In genomic region chr3:127449489-127450212, GRCh38 we compare ENCODE assay signal across 15 cellular contexts.
"Had no signal": no experiment of that assay in that cellular context is flagged by ENCODE, and none has a peak within 500 bp of the region (broad histone marks: within the 10 kb centered on the region; RNA-seq: fewer than 3 reads in every experiment).

No MANE protein-coding gene starts in this region.

- ATAC-seq: activated CD8-positive, alpha-beta T cell treated with anti-CD3 and anti-CD28 coated beads for 36 hours; left lobe of liver; mucosa of descending colon; naive thymus-derived CD8-positive, alpha-beta T cell had no signal

- H3K4me1 ChIP-seq: esophagus muscularis mucosa, tibial nerve had no signal

- DNase-seq: activated CD4-positive, alpha-beta T cell treated with anti-CD3 and anti-CD28 coated beads for 4 hours; activated CD8-positive, alpha-beta memory T cell treated with anti-CD3 and anti-CD28 coated beads, Interleukin-2, amount 50 U/mL, for 48 hours; activated CD8-positive, alpha-beta T cell treated with anti-CD3 and anti-CD28 coated beads for 36 hours; amygdala; brain microvascular endothelial cell; cerebellar nuclear complex; mammary epithelial cell; mucosa of descending colon; naive thymus-derived CD8-positive, alpha-beta T cell; occipital lobe had no signal

- H3K27ac Mint-ChIP-seq: activated CD8-positive, alpha-beta T cell treated with anti-CD3 and anti-CD28 coated beads for 36 hours; activated naive CD8-positive, alpha-beta T cell; naive thymus-derived CD8-positive, alpha-beta T cell; T-helper 1 cell treated with Interleukin-12 subunit alpha and Interleukin-12 subunit beta and Interleukin-4 antibody, amounts not matched to agents 30 μg/mL and 1 μg/mL, for 36 hours had no signal

- H3K4me1 Mint-ChIP-seq: naive thymus-derived CD8-positive, alpha-beta T cell had no signal

- H3K27ac ChIP-seq: brain microvascular endothelial cell, esophagus muscularis mucosa, tibial nerve had no signal

- H3K36me3 ChIP-seq: brain microvascular endothelial cell, esophagus muscularis mucosa, tibial nerve had no signal

- H3K9me3 ChIP-seq: esophagus muscularis mucosa, mucosa of descending colon, tibial nerve had no signal

- H3K4me3 ChIP-seq: esophagus muscularis mucosa, mucosa of descending colon, tibial nerve had no signal

- H3K9me3 Mint-ChIP-seq: activated CD8-positive, alpha-beta T cell treated with anti-CD3 and anti-CD28 coated beads for 36 hours; naive thymus-derived CD8-positive, alpha-beta T cell; T-helper 1 cell treated with Interleukin-12 subunit alpha and Interleukin-12 subunit beta and Interleukin-4 antibody, amounts not matched to agents 30 μg/mL and 1 μg/mL, for 36 hours had no signal

- H3K36me3 Mint-ChIP-seq: activated naive CD8-positive, alpha-beta T cell had no signal

- H3K4me3 Mint-ChIP-seq: activated CD8-positive, alpha-beta T cell treated with anti-CD3 and anti-CD28 coated beads for 36 hours; activated naive CD8-positive, alpha-beta T cell; naive thymus-derived CD8-positive, alpha-beta T cell; T-helper 1 cell treated with Interleukin-12 subunit alpha and Interleukin-12 subunit beta and Interleukin-4 antibody, amounts not matched to agents 30 μg/mL and 1 μg/mL, for 36 hours had no signal
